In genomic region chr10:63262674-63263073, GRCh38 we compare ENCODE assay signal across 1 cellular context.
TF ChIP-seq lines count a peak whose summit lies in the region.

No MANE protein-coding gene starts in this region.

TF ChIP-seq in WTC11, 78 proteins besides CTCF, POLR2A, EP300 and RAD21 (continued from another document):
- TF ChIP-seq ZBTB43 (CRISPR knock-in tag; IDR thresholded peaks at IDR 0.05): no peak
